8 cellular contexts compared by ENCODE assay signal in genomic region chr21:41816583-41817165, GRCh38. TPM values are rescaled to one million over a fixed set of nuclear protein-coding genes. Genes with fewer than 3 reads are reported as not detected.
DNase-seq lines count a peak whose midpoint lies in the region; ATAC-seq and TF ChIP-seq lines count a peak whose summit lies in the region.

No MANE protein-coding gene starts in this region.

- H3K4me1 ChIP-seq in DOHH2 (ENCODE audit: control insufficient read depth, low read length): peaks cover 18% of the 10 kb centered on the region

- H3K4me3 ChIP-seq in DOHH2 (ENCODE audit: low read length): no peak overlapping the region
- H3K4me3 ChIP-seq in HFF-Myc (replicated peaks; ENCODE audit: low read depth, low read length): no peak overlapping the region

- peaks cover 0 to 29% (median 4%) of the 10 kb centered on the region in 3 donors for H3K36me3 Mint-ChIP-seq in naive thymus-derived CD8-positive, alpha-beta T cell
- peaks cover 46% of the 10 kb centered on the region for H3K36me3 Mint-ChIP-seq in stimulated activated memory B cell treated with anti-CD40 and anti-IgM and Interleukin-4, amounts not matched to agents 10 μg/mL and 1 μg/mL and 100 μg/mL, for 72 hours

- H3K9me2 ChIP-seq in DOHH2 (replicated peaks; ENCODE audit: control insufficient read depth, low read length): no peaks in the 10 kb centered on the region

- TF ChIP-seq CTCF in DOHH2 (IDR thresholded peaks at IDR 0.05; ENCODE audit: low read depth, low read length, poor library complexity, severe bottlenecking): peak; percentile 86
- peak; percentile 86 for TF ChIP-seq CTCF in HFF-Myc (IDR thresholded peaks at IDR 0.05; ENCODE audit: low read depth, low read length, missing control alignments)

- H3K27ac ChIP-seq in DOHH2 (ENCODE audit: low read depth, low read length): peak overlapping the region; percentile 39

- peak overlapping the region; percentile 36 for H3K4me2 ChIP-seq in DOHH2 (ENCODE audit: low read length)

- no peaks in the 10 kb centered on the region for H3K9me3 Mint-ChIP-seq in naive thymus-derived CD8-positive, alpha-beta T cell
- H3K9me3 Mint-ChIP-seq in stimulated activated memory B cell treated with anti-CD40 and anti-IgM and Interleukin-4, amounts not matched to agents 10 μg/mL and 1 μg/mL and 100 μg/mL, for 72 hours: no peaks in the 10 kb centered on the region

- no peaks in the 10 kb centered on the region for H3K27me3 ChIP-seq in DOHH2 (ENCODE audit: control insufficient read depth, low read length)

- H3K27me3 Mint-ChIP-seq in naive thymus-derived CD8-positive, alpha-beta T cell: no peaks in the 10 kb centered on the region
- no peaks in the 10 kb centered on the region for H3K27me3 Mint-ChIP-seq in stimulated activated memory B cell treated with anti-CD40 and anti-IgM and Interleukin-4, amounts not matched to agents 10 μg/mL and 1 μg/mL and 100 μg/mL, for 72 hours

- DNase-seq in HFF-Myc (ENCODE audit: extremely low read depth, low read depth) (peak; percentile 7), NOMO-1 treated with DMSO at 0.1 percent for 48 hours (lab: John Stamatoyannopoulos, UW; ENCODE audit: unreplicated experiment) (peak; percentile 9), cerebellar nuclear complex (lab: John Stamatoyannopoulos, UW) (no peak)
- peak; percentile 79 for DNase-seq in activated CD8-positive, alpha-beta memory T cell treated with anti-CD3 and anti-CD28 coated beads, Interleukin-2, amount 50 U/mL, for 48 hours
- peak; percentile 25 to 76 (median 56) for DNase-seq in naive thymus-derived CD8-positive, alpha-beta T cell

- POLR2A ChIA-PET in naive thymus-derived CD8-positive, alpha-beta T cell (lab: Charles Lee): interaction anchor here (0.6 to 1.1 kb wide), 4 partner anchors 62 to 291 kb away, joined by 3 to 4 read pairs (median 4); no protein-coding TSS in a partner anchor

- H3K27ac Mint-ChIP-seq in naive thymus-derived CD8-positive, alpha-beta T cell: peak overlapping the region in 4 of 10 donors; percentile 33 to 67 (median 57)
- H3K27ac Mint-ChIP-seq in stimulated activated memory B cell treated with anti-CD40 and anti-IgM and Interleukin-4, amounts not matched to agents 10 μg/mL and 1 μg/mL and 100 μg/mL, for 72 hours: peak overlapping the region; percentile 35

- H3F3A ChIP-seq in DOHH2 (ENCODE audit: control insufficient read depth, insufficient read depth): peaks cover 21% of the 10 kb centered on the region

- peaks cover 44% of the 10 kb centered on the region for H3K79me2 ChIP-seq in DOHH2 (ENCODE audit: control insufficient read depth, low read length)

- H3K36me3 ChIP-seq in DOHH2 (ENCODE audit: control insufficient read depth, low read length): peaks cover 93% of the 10 kb centered on the region

- H3K9me3 ChIP-seq in DOHH2 (ENCODE audit: control insufficient read depth, insufficient read depth, low read length): no peaks in the 10 kb centered on the region

- H3K4me3 Mint-ChIP-seq in naive thymus-derived CD8-positive, alpha-beta T cell: no peak overlapping the region
- no peak overlapping the region for H3K4me3 Mint-ChIP-seq in stimulated activated memory B cell treated with anti-CD40 and anti-IgM and Interleukin-4, amounts not matched to agents 10 μg/mL and 1 μg/mL and 100 μg/mL, for 72 hours

- H4K20me1 ChIP-seq in DOHH2 (ENCODE audit: control insufficient read depth, insufficient read depth, low read depth, low read length): peaks cover 10% of the 10 kb centered on the region; the same call in 1 of the 2 replicates

- ATAC-seq in esophagus mucosa: peak; percentile 64
- peak; percentile 81 to 94 for ATAC-seq in naive thymus-derived CD8-positive, alpha-beta T cell
- peak; percentile 91 for ATAC-seq in stimulated activated memory B cell treated with anti-CD40 and anti-IgM and Interleukin-4, amounts not matched to agents 10 μg/mL and 1 μg/mL and 100 μg/mL, for 72 hours

- H3K4me1 Mint-ChIP-seq in naive thymus-derived CD8-positive, alpha-beta T cell: peaks cover 2 to 9% (median 8%) of the 10 kb centered on the region in 4 donors
- H3K4me1 Mint-ChIP-seq in stimulated activated memory B cell treated with anti-CD40 and anti-IgM and Interleukin-4, amounts not matched to agents 10 μg/mL and 1 μg/mL and 100 μg/mL, for 72 hours: peaks cover 10% of the 10 kb centered on the region

RNA-seq across cellular contexts. Expression of gene RIPK4, which starts 49.8 kb away (rescaled TPM):
- 51.1 TPM for total RNA-seq in esophagus mucosa
- total RNA-seq in naive thymus-derived CD8-positive, alpha-beta T cell: 1 to 10 TPM; 1.0 to 1.1 TPM
- polyA plus RNA-seq in naive thymus-derived CD8-positive, alpha-beta T cell: under 1 TPM in 1 of 3 donors, not detected in 2; 0.26 TPM

Comparison
In these comparisons a context has a peak if more than half of its experiments do, and no peak if none do; other contexts are left out.
1. DNase-seq: peak in HFF-Myc (single experiment), NOMO-1 treated with DMSO at 0.1 percent for 48 hours (single experiment), activated CD8-positive, alpha-beta memory T cell treated with anti-CD3 and anti-CD28 coated beads, Interleukin-2, amount 50 U/mL, for 48 hours (single experiment) and naive thymus-derived CD8-positive, alpha-beta T cell (10 of 10); none in cerebellar nuclear complex (0 of 2).
2. RNA of gene RIPK4, which starts 49.8 kb away (total RNA-seq): 51.1 TPM in esophagus mucosa (single experiment); 1.0 to 1.1 TPM in naive thymus-derived CD8-positive, alpha-beta T cell; every median in the first group is over 10 times any median in the second.
3. Peak in every context shown above with its lines, with median percentiles within 50 percentile points of each other: ATAC-seq.